In genomic region chr1:171985639-171986038, GRCh38 we compare ENCODE assay signal across 9 cellular contexts.
DNase-seq lines count a peak whose midpoint lies in the region; ATAC-seq and TF ChIP-seq lines count a peak whose summit lies in the region.
"Had no signal": no experiment of that assay in that cellular context is flagged by ENCODE, and none has a peak within 500 bp of the region (broad histone marks: within the 10 kb centered on the region; RNA-seq: fewer than 3 reads in every experiment).

No MANE protein-coding gene starts in this region.

- TF ChIP-seq CTCF in astrocyte of the cerebellum (IDR thresholded peaks at IDR 0.05; ENCODE audit: low read depth, low read length, missing control alignments) (peak; percentile 34), gastroesophageal sphincter (IDR thresholded peaks at IDR 0.05) (no peak)

- H3K4me3 Mint-ChIP-seq in CD4-positive, alpha-beta memory T cell: no peak overlapping the region

- TF ChIP-seq RAD21 in Ishikawa (IDR thresholded peaks at IDR 0.05; ENCODE audit: low read depth): peak; percentile 15; the same call in 1 of the 2 replicates

- 43 to 67% methylated on average over 2 of the region's 2 CpGs for WGBS in gastroesophageal sphincter (ENCODE audit: low coverage in 1 of 2), 2 donors

- intact Hi-C loops in CD4-positive, alpha-beta memory T cell (cut with micrococcal nuclease): loop anchor here (1.0 to 10.0 kb wide), 4 partner anchors 184 to 501 kb away; partner anchors contain the start of gene PRRC2C

- H3K36me3 Mint-ChIP-seq in CD4-positive, alpha-beta memory T cell: peaks cover 0 to 4% of the 10 kb centered on the region in 2 donors

- no peak for TF ChIP-seq POLR2A in gastroesophageal sphincter (IDR thresholded peaks at IDR 0.05)

- DNase-seq in GM03348 (ENCODE audit: low spot score) (peak; percentile 15), astrocyte of the cerebellum (ENCODE audit: low read depth) (no peak), myocyte (ENCODE audit: low read depth) (peak; percentile 24), NCI-H345 treated with DMSO at 0.1 percent for 48 hours (lab: John Stamatoyannopoulos, UW; ENCODE audit: unreplicated experiment) (no peak)
- DNase-seq in CD4-positive, alpha-beta memory T cell: no peak

- in situ Hi-C loops in astrocyte of the cerebellum (cut with HindIII; ENCODE audit: low sequenced_read_pairs): no loop called here

- peaks cover 0 to 10% of the 10 kb centered on the region in 2 donors for H3K36me3 ChIP-seq in gastroesophageal sphincter
- H3K36me3 ChIP-seq in CD4-positive, alpha-beta memory T cell (ENCODE audit: insufficient read depth, low read length): no peaks in the 10 kb centered on the region

- POLR2A ChIA-PET in CD4-positive, alpha-beta memory T cell (lab: Charles Lee; ENCODE audit: partially characterized antibody): no interaction called here

- no peaks in the 10 kb centered on the region for H3K9me3 ChIP-seq in gastroesophageal sphincter
- H3K9me3 ChIP-seq in CD4-positive, alpha-beta memory T cell (ENCODE audit: control insufficient read depth in 1 of 2, low read length in 2 of 2): no peaks in the 10 kb centered on the region

- peaks cover 0 to 5% of the 10 kb centered on the region in 2 donors for H3K27me3 Mint-ChIP-seq in CD4-positive, alpha-beta memory T cell

- H3K27ac Mint-ChIP-seq in CD4-positive, alpha-beta memory T cell: no peak overlapping the region

- H3K27ac ChIP-seq in gastroesophageal sphincter: no peak overlapping the region
- no peak overlapping the region for H3K27ac ChIP-seq in CD4-positive, alpha-beta memory T cell (ENCODE audit: low read depth, low read length)
- H3K27ac ChIP-seq: SK-N-MC had no signal

- TF ChIP-seq EP300 in Ishikawa (IDR thresholded peaks at IDR 0.05; ENCODE audit: borderline replicate concordance): no peak
- TF ChIP-seq EP300 in gastroesophageal sphincter (IDR thresholded peaks at IDR 0.05): no peak

- H3K4me3 ChIP-seq in astrocyte of the cerebellum (ENCODE audit: low read depth, low read length) (no peak overlapping the region), gastroesophageal sphincter (no peak overlapping the region)
- no peak overlapping the region for H3K4me3 ChIP-seq in CD4-positive, alpha-beta memory T cell (ENCODE audit: low read length in 2 of 2)
- H3K4me3 ChIP-seq: SK-N-MC had no signal

- no peaks in the 10 kb centered on the region for H3K9me3 Mint-ChIP-seq in CD4-positive, alpha-beta memory T cell

- H3K4me1 ChIP-seq in gastroesophageal sphincter: peaks cover 0 to 4% (median 0%) of the 10 kb centered on the region in 3 donors
- no peaks in the 10 kb centered on the region for H3K4me1 ChIP-seq in CD4-positive, alpha-beta memory T cell (ENCODE audit: insufficient read depth, low read length)

- ATAC-seq in gastroesophageal sphincter (no peak), HG03196 (IDR thresholded peaks at IDR 0.05; ENCODE audit: unreplicated experiment) (no peak)

- H3K27me3 ChIP-seq in gastroesophageal sphincter: no peaks in the 10 kb centered on the region
- H3K27me3 ChIP-seq in CD4-positive, alpha-beta memory T cell (ENCODE audit: insufficient read depth, low read length): no peaks in the 10 kb centered on the region

- H3K4me1 Mint-ChIP-seq in CD4-positive, alpha-beta memory T cell: no peaks in the 10 kb centered on the region

- CTCF ChIA-PET in CD4-positive, alpha-beta memory T cell (lab: Charles Lee; ENCODE audit: partially characterized antibody): interaction anchor here (0.9 to 9.5 kb wide), 21 partner anchors 9 to 502 kb away, joined by 3 to 162 read pairs (median 5); partner anchors contain the start of genes DNM3 and PRRC2C

TF ChIP-seq in Ishikawa, 13 proteins besides CTCF, POLR2A, EP300 and RAD21:
- TF ChIP-seq MAX (IDR thresholded peaks at IDR 0.05) (no peak), TCF12 (IDR thresholded peaks at IDR 0.05; ENCODE audit: low read depth) (no peak), CREB1 (IDR thresholded peaks at IDR 0.05; ENCODE audit: low read depth) (no peak), TAF1 (IDR thresholded peaks at IDR 0.05; ENCODE audit: low read depth) (no peak), YY1 (IDR thresholded peaks at IDR 0.05; ENCODE audit: low read depth) (no peak), FOXM1 (IDR thresholded peaks at IDR 0.05; ENCODE audit: borderline replicate concordance, low read depth) (no peak), USF1 (IDR thresholded peaks at IDR 0.05) (no peak), EGR1 (IDR thresholded peaks at IDR 0.05) (no peak)

Comparison
In these comparisons a context has a peak if more than half of its experiments do, and no peak if none do; other contexts are left out.
1. DNase-seq: peak in GM03348 (single experiment) and myocyte (single experiment); none in astrocyte of the cerebellum (single experiment), NCI-H345 treated with DMSO at 0.1 percent for 48 hours (single experiment) and CD4-positive, alpha-beta memory T cell (0 of 5).